17 cellular contexts compared by ENCODE assay signal in genomic region chr3:50100956-50101845, GRCh38. TPM values are rescaled to one million over a fixed set of nuclear protein-coding genes. Genes with fewer than 3 reads are reported as not detected.
A peak's percentile ranks its signal among the peaks of the same experiment; 100 is the strongest.
DNase-seq lines count a peak whose midpoint lies in the region; ATAC-seq and TF ChIP-seq lines count a peak whose summit lies in the region.
"Had no signal": no experiment of that assay in that cellular context is flagged by ENCODE, and none has a peak within 500 bp of the region (broad histone marks: within the 10 kb centered on the region; RNA-seq: fewer than 3 reads in every experiment).

No MANE protein-coding gene starts in this region.

- H3K9me3 ChIP-seq in aorta (ENCODE audit: control insufficient read depth, low read length), result no peaks in the 10 kb centered on the region
- H3K9me3 ChIP-seq: ovary had no signal

- H3K36me3 Mint-ChIP-seq in activated T-cell treated with anti-CD3 and anti-CD28 coated beads, Interleukin-2, amount 50 U/mL, for 24 hours (ENCODE audit: low read depth), result peaks cover 96% of the 10 kb centered on the region
- H3K36me3 Mint-ChIP-seq in brain, result peaks cover 86% of the 10 kb centered on the region

- intact Hi-C loops in aorta (cut with DNase I), result no loop called here

- H3K4me3 ChIP-seq in aorta (ENCODE audit: low read length in 2 of 2), result no peak overlapping the region
- H3K4me3 ChIP-seq: ovary had no signal

- no peaks in the 10 kb centered on the region for H3K4me1 ChIP-seq in aorta (ENCODE audit: control insufficient read depth in 1 of 2, insufficient read depth in 2 of 2, low read length in 2 of 2)

- WGBS in aorta, 2 donors, result 81 to 86% methylated on average over 4 of the region's 4 CpGs

- H3K27me3 Mint-ChIP-seq in activated T-cell treated with anti-CD3 and anti-CD28 coated beads, Interleukin-2, amount 50 U/mL, for 24 hours, result no peaks in the 10 kb centered on the region
- no peaks in the 10 kb centered on the region for H3K27me3 Mint-ChIP-seq in brain
- H3K27me3 Mint-ChIP-seq: stimulated activated memory B cell treated with anti-CD40 and anti-IgM and Interleukin-4, amounts not matched to agents 10 μg/mL and 1 μg/mL and 100 μg/mL, for 72 hours; type B pancreatic cell had no signal

- H3K27me3 ChIP-seq in aorta (ENCODE audit: control insufficient read depth in 1 of 2, insufficient read depth in 2 of 2, low read length in 1 of 2), result no peaks in the 10 kb centered on the region
- H3K27me3 ChIP-seq: ovary had no signal

- no peak overlapping the region for H3K27ac ChIP-seq in aorta (ENCODE audit: low read depth in 1 of 2, low read length in 2 of 2)
- H3K27ac ChIP-seq: ovary had no signal

- peak overlapping the region; percentile 83 for H3K27ac Mint-ChIP-seq in activated T-cell treated with anti-CD3 and anti-CD28 coated beads, Interleukin-2, amount 50 U/mL, for 24 hours
- H3K27ac Mint-ChIP-seq in brain, result peak overlapping the region in 4 of 5 experiments; percentile 33 to 85 (median 60)
- H3K27ac Mint-ChIP-seq: stimulated activated memory B cell treated with anti-CD40 and anti-IgM and Interleukin-4, amounts not matched to agents 10 μg/mL and 1 μg/mL and 100 μg/mL, for 72 hours; type B pancreatic cell had no signal

- H3K36me3 ChIP-seq in aorta (ENCODE audit: control insufficient read depth in 1 of 2, insufficient read depth in 2 of 2, low read length in 1 of 2), result peaks cover 14 to 23% of the 10 kb centered on the region in 2 donors
- H3K36me3 ChIP-seq: ovary had no signal

- TF ChIP-seq CTCF in brain (conservative IDR thresholded peaks at IDR 0.05), result no peak

- peaks cover 18% of the 10 kb centered on the region for H3K4me1 Mint-ChIP-seq in activated T-cell treated with anti-CD3 and anti-CD28 coated beads, Interleukin-2, amount 50 U/mL, for 24 hours (ENCODE audit: low read depth)
- H3K4me1 Mint-ChIP-seq in brain, result peaks cover 13% of the 10 kb centered on the region

- no peak for DNase-seq in activated T-cell treated with anti-CD3 and anti-CD28 coated beads, Interleukin-2, amount 50 U/mL, for 24 hours
- no peak for DNase-seq in activated T-cell treated with anti-CD3 and anti-CD28 coated beads, Interleukin-2, amount 50 U/mL, for 1 hour
- DNase-seq in HCEC 1CT (peak; percentile 18), putamen (ENCODE audit: low spot score) (peak; percentile 64), aorta (no peak), cerebellum (ENCODE audit: low spot score) (no peak)
- DNase-seq: activated CD4-positive, alpha-beta T cell treated with anti-CD3 and anti-CD28 coated beads, Interleukin-2, amount 50 U/mL, for 1 hour; effector CD4-positive, alpha-beta T cell; NCI-H1417; NCI-H345; ovary; T1000 had no signal

- H3K9me3 Mint-ChIP-seq in activated T-cell treated with anti-CD3 and anti-CD28 coated beads, Interleukin-2, amount 50 U/mL, for 24 hours, result no peaks in the 10 kb centered on the region
- H3K9me3 Mint-ChIP-seq in brain, result no peaks in the 10 kb centered on the region
- H3K9me3 Mint-ChIP-seq: stimulated activated memory B cell treated with anti-CD40 and anti-IgM and Interleukin-4, amounts not matched to agents 10 μg/mL and 1 μg/mL and 100 μg/mL, for 72 hours; type B pancreatic cell had no signal

- ATAC-seq in aorta (ENCODE audit: low FRiP score) (no peak), GM19463 (IDR thresholded peaks at IDR 0.05; ENCODE audit: unreplicated experiment) (no peak)
- ATAC-seq: left lobe of liver; stimulated activated memory B cell treated with anti-CD40 and anti-IgM and Interleukin-4, amounts not matched to agents 10 μg/mL and 1 μg/mL and 100 μg/mL, for 72 hours had no signal

- no peak overlapping the region for H3K4me3 Mint-ChIP-seq in activated T-cell treated with anti-CD3 and anti-CD28 coated beads, Interleukin-2, amount 50 U/mL, for 24 hours
- H3K4me3 Mint-ChIP-seq in brain, result no peak overlapping the region
- H3K4me3 Mint-ChIP-seq: stimulated activated memory B cell treated with anti-CD40 and anti-IgM and Interleukin-4, amounts not matched to agents 10 μg/mL and 1 μg/mL and 100 μg/mL, for 72 hours; type B pancreatic cell had no signal

RNA-seq across cellular contexts. Expression of gene RBM5, which starts 12.5 kb away (rescaled TPM):
- polyA plus RNA-seq in brain (ENCODE audit: insufficient read depth, low read depth, low replicate concordance), result 17.3 TPM
- 100 to 1,000 TPM; 151 to 222 TPM for total RNA-seq in aorta
- polyA plus RNA-seq in aorta, result 100 to 1,000 TPM in 1 of 2 donors, 10 to 100 TPM in 1; 21.0 to 164 TPM
- 325 TPM for total RNA-seq in cerebellum

RNA-seq across cellular contexts. Expression of gene SEMA3F, which starts 53.9 kb away (rescaled TPM):
- polyA plus RNA-seq in brain (ENCODE audit: insufficient read depth, low read depth, low replicate concordance), result 15.3 TPM
- 10 to 100 TPM; 39.2 to 40.3 TPM for total RNA-seq in aorta
- 10 to 100 TPM; 10.3 to 17.4 TPM for polyA plus RNA-seq in aorta
- total RNA-seq in cerebellum, result 8.2 TPM

Comparison
In these comparisons a context has a peak if more than half of its experiments do, and no peak if none do; other contexts are left out.
1. DNase-seq: peak in HCEC 1CT (single experiment) and putamen (single experiment); none in activated T-cell treated with anti-CD3 and anti-CD28 coated beads, Interleukin-2, amount 50 U/mL, for 24 hours (single experiment), activated T-cell treated with anti-CD3 and anti-CD28 coated beads, Interleukin-2, amount 50 U/mL, for 1 hour (single experiment), aorta (0 of 2) and cerebellum (single experiment).